Comparison of ENCODE assay signal across 4 cellular contexts in genomic region chr7:1036164-1036928, GRCh38. TPM values are rescaled to one million over a fixed set of nuclear protein-coding genes. Genes with fewer than 3 reads are reported as not detected.
"Had no signal": no experiment of that assay in that cellular context is flagged by ENCODE, and none has a peak within 500 bp of the region (broad histone marks: within the 10 kb centered on the region; RNA-seq: fewer than 3 reads in every experiment).

No MANE protein-coding gene starts in this region.

RNA-seq across cellular contexts. Expression of gene GPER1, which starts 51.6 kb away (rescaled TPM):
- total RNA-seq: SJSA1 had no signal

RNA-seq across cellular contexts. Expression of gene CYP2W1, which starts 53.4 kb away (rescaled TPM):
- total RNA-seq: M059J, PC-3, Right ventricle myocardium superior, SJSA1 had no signal
